In genomic region chr12:57238854-57239554, GRCh38 we compare ENCODE assay signal across 1 cellular context.
TF ChIP-seq lines count a peak whose summit lies in the region.

No MANE protein-coding gene starts in this region.

TF ChIP-seq in GM23338, 12 proteins besides CTCF, POLR2A, EP300 and RAD21 (continued from another document):
- peak; percentile 10 for TF ChIP-seq REST (IDR thresholded peaks at IDR 0.05; ENCODE audit: unreplicated experiment)
- no peak for TF ChIP-seq NANOG (IDR thresholded peaks at IDR 0.05; ENCODE audit: borderline replicate concordance)
- TF ChIP-seq CREB1 (CRISPR knock-in tag; IDR thresholded peaks at IDR 0.05; ENCODE audit: low read depth), result peak; percentile 62; the same call in 1 of the 2 replicates
